Comparison of ENCODE assay signal across 15 cellular contexts in the genomic region with DNA sequence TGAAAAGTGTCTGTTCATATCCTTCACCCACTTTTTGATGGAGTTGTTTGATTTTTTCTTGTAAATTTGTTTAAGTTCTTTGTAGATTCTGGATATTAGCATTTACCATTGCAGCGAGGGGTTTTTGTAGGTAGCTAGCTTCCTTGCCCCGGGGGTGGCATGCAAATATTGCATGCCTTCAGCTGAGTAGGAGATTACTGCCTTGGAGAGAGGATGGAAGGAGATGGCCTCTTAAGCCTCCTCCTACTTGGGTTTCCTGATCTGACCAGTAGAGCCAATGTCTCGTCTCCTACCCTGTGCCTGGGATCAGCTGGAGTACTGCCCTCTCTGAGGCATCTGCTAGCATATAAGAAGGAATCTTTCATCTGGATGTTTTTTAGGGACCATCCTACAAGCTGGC.
A peak's percentile ranks its signal among the peaks of the same experiment; 100 is the strongest.
DNase-seq lines count a peak whose midpoint lies in the region; ATAC-seq, FAIRE-seq and TF ChIP-seq lines count a peak whose summit lies in the region.
"Had no signal": no experiment of that assay in that cellular context is flagged by ENCODE, and none has a peak within 500 bp of the region (broad histone marks: within the 10 kb centered on the region; RNA-seq: fewer than 3 reads in every experiment).

No MANE protein-coding gene starts in this region.

- DNase-seq in activated naive CD4-positive, alpha-beta T cell treated with anti-CD3 and anti-CD28 coated beads for 36 hours = no peak
- DNase-seq in activated naive CD4-positive, alpha-beta T cell treated with anti-CD3 and anti-CD28 coated beads, Interleukin-2, amount 50 U/mL, for 16 hours = no peak
- DNase-seq in GM12892 (ENCODE audit: insufficient read length) = no peak
- DNase-seq in activated CD8-positive, alpha-beta T cell treated with anti-CD3 and anti-CD28 coated beads for 36 hours = no peak
- DNase-seq in stimulated activated naive B cell treated with anti-CD40 and anti-IgM and Interleukin-4, amounts not matched to agents 10 μg/mL and 1 μg/mL and 100 μg/mL, for 72 hours = no peak
- no peak for DNase-seq in NCI-H510A (lab: John Stamatoyannopoulos, UW)
- no peak for DNase-seq in kidney tubule cell (ENCODE audit: low spot score)
- DNase-seq: AML-193, DMS153, EL, NCI-H1417 treated with DMSO at 0.1 percent for 48 hours, NCI-H1930, NCI-H446, PC-3 had no signal

- CTCF ChIA-PET in activated naive CD4-positive, alpha-beta T cell treated with anti-CD3 and anti-CD28 coated beads for 36 hours (lab: Charles Lee) = interaction anchor here (0.7 to 8.1 kb wide), 6 partner anchors 12 to 146 kb away, joined by 3 to 44 read pairs (median 4); no protein-coding TSS in a partner anchor
- CTCF ChIA-PET in activated CD8-positive, alpha-beta T cell treated with anti-CD3 and anti-CD28 coated beads for 36 hours (lab: Charles Lee) = interaction anchor here (0.8 to 1.3 kb wide), 3 partner anchors 21 to 253 kb away, joined by 3 read pairs; no protein-coding TSS in a partner anchor

- H3K9me3 Mint-ChIP-seq in activated naive CD4-positive, alpha-beta T cell treated with anti-CD3 and anti-CD28 coated beads for 36 hours = peaks cover 4% of the 10 kb centered on the region
- peaks cover 5% of the 10 kb centered on the region for H3K9me3 Mint-ChIP-seq in activated CD8-positive, alpha-beta T cell treated with anti-CD3 and anti-CD28 coated beads for 36 hours
- H3K9me3 Mint-ChIP-seq in stimulated activated naive B cell treated with anti-CD40 and anti-IgM and Interleukin-4, amounts not matched to agents 10 μg/mL and 1 μg/mL and 100 μg/mL, for 72 hours = no peaks in the 10 kb centered on the region

- FAIRE-seq in GM12892 (lab: Jason Lieb, UNC) = peak; percentile 9

- H3K4me1 Mint-ChIP-seq in activated naive CD4-positive, alpha-beta T cell treated with anti-CD3 and anti-CD28 coated beads for 36 hours (ENCODE audit: low read depth) = peaks cover 90% of the 10 kb centered on the region
- peaks cover 84% of the 10 kb centered on the region for H3K4me1 Mint-ChIP-seq in activated CD8-positive, alpha-beta T cell treated with anti-CD3 and anti-CD28 coated beads for 36 hours (ENCODE audit: low read depth)
- H3K4me1 Mint-ChIP-seq in stimulated activated naive B cell treated with anti-CD40 and anti-IgM and Interleukin-4, amounts not matched to agents 10 μg/mL and 1 μg/mL and 100 μg/mL, for 72 hours = peaks cover 50 to 82% of the 10 kb centered on the region in 2 donors

- H3K27ac Mint-ChIP-seq in activated naive CD4-positive, alpha-beta T cell treated with anti-CD3 and anti-CD28 coated beads for 36 hours = peak overlapping the region; percentile 59
- peak overlapping the region; percentile 43 for H3K27ac Mint-ChIP-seq in activated CD8-positive, alpha-beta T cell treated with anti-CD3 and anti-CD28 coated beads for 36 hours
- H3K27ac Mint-ChIP-seq in stimulated activated naive B cell treated with anti-CD40 and anti-IgM and Interleukin-4, amounts not matched to agents 10 μg/mL and 1 μg/mL and 100 μg/mL, for 72 hours = peak overlapping the region; percentile 4
- H3K27ac Mint-ChIP-seq: CD14-positive monocyte had no signal

- intact Hi-C loops in activated naive CD4-positive, alpha-beta T cell treated with anti-CD3 and anti-CD28 coated beads for 36 hours (cut with micrococcal nuclease) = no loop called here
- intact Hi-C loops in activated CD8-positive, alpha-beta T cell treated with anti-CD3 and anti-CD28 coated beads for 36 hours (cut with micrococcal nuclease) = no loop called here

- no peak for TF ChIP-seq POLR2A in GM12892 (IDR thresholded peaks at IDR 0.05; ENCODE audit: low read depth, low read length)

- no peak overlapping the region for H3K4me3 Mint-ChIP-seq in activated naive CD4-positive, alpha-beta T cell treated with anti-CD3 and anti-CD28 coated beads for 36 hours
- H3K4me3 Mint-ChIP-seq in activated CD8-positive, alpha-beta T cell treated with anti-CD3 and anti-CD28 coated beads for 36 hours = no peak overlapping the region
- H3K4me3 Mint-ChIP-seq in stimulated activated naive B cell treated with anti-CD40 and anti-IgM and Interleukin-4, amounts not matched to agents 10 μg/mL and 1 μg/mL and 100 μg/mL, for 72 hours = peak overlapping the region in 1 of 2 donors; percentile 6
- H3K4me3 Mint-ChIP-seq: CD14-positive monocyte had no signal

- no peak for TF ChIP-seq CTCF in activated CD8-positive, alpha-beta T cell treated with anti-CD3 and anti-CD28 coated beads for 36 hours (IDR thresholded peaks at IDR 0.05)

- POLR2A ChIA-PET in activated CD8-positive, alpha-beta T cell treated with anti-CD3 and anti-CD28 coated beads for 36 hours (lab: Charles Lee) = interaction anchor here (1.1 to 17.9 kb wide), 3 partner anchors 20 to 136 kb away, joined by 3 to 375 read pairs (median 6); partner anchors contain the start of gene CCND2

- H3K36me3 Mint-ChIP-seq in activated naive CD4-positive, alpha-beta T cell treated with anti-CD3 and anti-CD28 coated beads for 36 hours (ENCODE audit: low read depth) = peaks cover 3% of the 10 kb centered on the region
- H3K36me3 Mint-ChIP-seq in activated CD8-positive, alpha-beta T cell treated with anti-CD3 and anti-CD28 coated beads for 36 hours (ENCODE audit: low read depth) = peaks cover 4% of the 10 kb centered on the region
- H3K36me3 Mint-ChIP-seq in stimulated activated naive B cell treated with anti-CD40 and anti-IgM and Interleukin-4, amounts not matched to agents 10 μg/mL and 1 μg/mL and 100 μg/mL, for 72 hours = peaks cover 3 to 4% of the 10 kb centered on the region in 2 donors

- ATAC-seq in activated CD8-positive, alpha-beta T cell treated with anti-CD3 and anti-CD28 coated beads for 36 hours = no peak
- no peak for ATAC-seq in stimulated activated naive B cell treated with anti-CD40 and anti-IgM and Interleukin-4, amounts not matched to agents 10 μg/mL and 1 μg/mL and 100 μg/mL, for 72 hours (replicated peaks)
- ATAC-seq: PC-3 had no signal

- no peaks in the 10 kb centered on the region for H3K27me3 Mint-ChIP-seq in activated naive CD4-positive, alpha-beta T cell treated with anti-CD3 and anti-CD28 coated beads for 36 hours (ENCODE audit: low read depth)
- H3K27me3 Mint-ChIP-seq in activated CD8-positive, alpha-beta T cell treated with anti-CD3 and anti-CD28 coated beads for 36 hours = no peaks in the 10 kb centered on the region
- no peaks in the 10 kb centered on the region for H3K27me3 Mint-ChIP-seq in stimulated activated naive B cell treated with anti-CD40 and anti-IgM and Interleukin-4, amounts not matched to agents 10 μg/mL and 1 μg/mL and 100 μg/mL, for 72 hours

Comparison
In these comparisons a context has a peak if more than half of its experiments do, and no peak if none do; other contexts are left out.
1. H3K27ac Mint-ChIP-seq: peak in every context shown above with its lines; median percentile 59 in activated naive CD4-positive, alpha-beta T cell treated with anti-CD3 and anti-CD28 coated beads for 36 hours; 43 in activated CD8-positive, alpha-beta T cell treated with anti-CD3 and anti-CD28 coated beads for 36 hours; 4 in stimulated activated naive B cell treated with anti-CD40 and anti-IgM and Interleukin-4, amounts not matched to agents 10 μg/mL and 1 μg/mL and 100 μg/mL, for 72 hours.